1 cellular context compared by ENCODE assay signal in genomic region chr11:12799373-12799835, GRCh38.
TF ChIP-seq lines count a peak whose summit lies in the region.

No MANE protein-coding gene starts in this region.

TF ChIP-seq in SK-N-SH, 30 proteins besides CTCF, POLR2A, EP300 and RAD21 (continued from another document):
- no peak for TF ChIP-seq REST (IDR thresholded peaks at IDR 0.05; ENCODE audit: low read depth, low read length)
- TF ChIP-seq SMC3 (IDR thresholded peaks at IDR 0.05; ENCODE audit: low read depth, low read length): no peak
- no peak for TF ChIP-seq IRF3 (IDR thresholded peaks at IDR 0.05; ENCODE audit: low read depth, low read length)
- no peak for TF ChIP-seq ZBTB33 (IDR thresholded peaks at IDR 0.05; ENCODE audit: borderline replicate concordance, low read depth)
- no peak for TF ChIP-seq PBX3 (IDR thresholded peaks at IDR 0.05)
- no peak for TF ChIP-seq RCOR1 (IDR thresholded peaks at IDR 0.05; ENCODE audit: low read length)
